9 cellular contexts compared by ENCODE assay signal in genomic region chr20:835220-836045, GRCh38. TPM values are rescaled to one million over a fixed set of nuclear protein-coding genes. Genes with fewer than 3 reads are reported as not detected.
A peak's percentile ranks its signal among the peaks of the same experiment; 100 is the strongest.
DNase-seq lines count a peak whose midpoint lies in the region; ATAC-seq lines count a peak whose summit lies in the region.
"Had no signal": no experiment of that assay in that cellular context is flagged by ENCODE, and none has a peak within 500 bp of the region (broad histone marks: within the 10 kb centered on the region; RNA-seq: fewer than 3 reads in every experiment).

No MANE protein-coding gene starts in this region.

- ATAC-seq in activated CD4-positive, alpha-beta T cell treated with anti-CD3 and anti-CD28 coated beads for 36 hours, result no peak
- ATAC-seq in activated CD8-positive, alpha-beta T cell treated with anti-CD3 and anti-CD28 coated beads, Interleukin-2, amount 10 ng/mL, durations not matched to agents 7 days and 5 days, result no peak
- ATAC-seq in left cardiac atrium, result peak; percentile 49

- H3K4me1 Mint-ChIP-seq in activated CD4-positive, alpha-beta T cell treated with anti-CD3 and anti-CD28 coated beads for 36 hours, result peaks cover 38% of the 10 kb centered on the region
- H3K4me1 Mint-ChIP-seq in activated CD8-positive, alpha-beta T cell treated with anti-CD3 and anti-CD28 coated beads, Interleukin-2, amount 10 ng/mL, durations not matched to agents 7 days and 5 days (ENCODE audit: low read depth), result peaks cover 49% of the 10 kb centered on the region
- H3K4me1 Mint-ChIP-seq in stimulated activated naive CD8-positive, alpha-beta T cell treated with anti-CD3 and anti-CD28 coated beads, Interleukin-15, Interleukin-2, amounts not matched to agents 100 ng/mL and 50 ng/mL, for 24 hours (ENCODE audit: low read depth), result peaks cover 51% of the 10 kb centered on the region

- POLR2A ChIA-PET in activated CD4-positive, alpha-beta T cell treated with anti-CD3 and anti-CD28 coated beads for 36 hours (lab: Charles Lee), result no interaction called here
- POLR2A ChIA-PET in activated CD8-positive, alpha-beta T cell treated with anti-CD3 and anti-CD28 coated beads, Interleukin-2, amount 10 ng/mL, durations not matched to agents 7 days and 5 days (lab: Charles Lee), result interaction anchor here (0.8 to 1.0 kb wide), 2 partner anchors 9 to 11 kb away, joined by 3 read pairs; no protein-coding TSS in a partner anchor

- DNase-seq in activated CD4-positive, alpha-beta T cell treated with anti-CD3 and anti-CD28 coated beads for 36 hours, result peak; percentile 66
- no peak for DNase-seq in activated CD4-positive, alpha-beta T cell treated with anti-CD3 and anti-CD28 coated beads, Interleukin-2, amount 50 U/mL, for 1 hour
- DNase-seq in activated CD8-positive, alpha-beta T cell treated with anti-CD3 and anti-CD28 coated beads, Interleukin-2, amount 10 ng/mL, durations not matched to agents 7 days and 5 days, result no peak
- DNase-seq in left cardiac atrium (peak; percentile 55), NCI-H1694 (lab: John Stamatoyannopoulos, UW) (no peak), NOMO-1 (lab: John Stamatoyannopoulos, UW; ENCODE audit: unreplicated experiment in 2 of 2) (no peak), cerebellar cortex (ENCODE audit: low spot score) (no peak)
- DNase-seq: SIG-M5 had no signal

- CTCF ChIA-PET in activated CD4-positive, alpha-beta T cell treated with anti-CD3 and anti-CD28 coated beads for 36 hours (lab: Charles Lee), result interaction anchor here (0.6 to 3.4 kb wide), 3 partner anchors 9 to 122 kb away, joined by 3 to 10 read pairs (median 3); no protein-coding TSS in a partner anchor
- CTCF ChIA-PET in activated CD8-positive, alpha-beta T cell treated with anti-CD3 and anti-CD28 coated beads, Interleukin-2, amount 10 ng/mL, durations not matched to agents 7 days and 5 days (lab: Charles Lee), result interaction anchor here (2.5 to 3.3 kb wide), 2 partner anchors 11 kb away, joined by 7 to 23 read pairs; no protein-coding TSS in a partner anchor

- peak overlapping the region; percentile 89 for H3K27ac Mint-ChIP-seq in activated CD4-positive, alpha-beta T cell treated with anti-CD3 and anti-CD28 coated beads for 36 hours
- peak overlapping the region; percentile 66 for H3K27ac Mint-ChIP-seq in activated CD8-positive, alpha-beta T cell treated with anti-CD3 and anti-CD28 coated beads, Interleukin-2, amount 10 ng/mL, durations not matched to agents 7 days and 5 days
- peak overlapping the region; percentile 61 for H3K27ac Mint-ChIP-seq in stimulated activated naive CD8-positive, alpha-beta T cell treated with anti-CD3 and anti-CD28 coated beads, Interleukin-15, Interleukin-2, amounts not matched to agents 100 ng/mL and 50 ng/mL, for 24 hours

- H3K27me3 Mint-ChIP-seq in activated CD4-positive, alpha-beta T cell treated with anti-CD3 and anti-CD28 coated beads for 36 hours, result no peaks in the 10 kb centered on the region
- H3K27me3 Mint-ChIP-seq in activated CD8-positive, alpha-beta T cell treated with anti-CD3 and anti-CD28 coated beads, Interleukin-2, amount 10 ng/mL, durations not matched to agents 7 days and 5 days (ENCODE audit: low read depth), result no peaks in the 10 kb centered on the region
- H3K27me3 Mint-ChIP-seq in stimulated activated naive CD8-positive, alpha-beta T cell treated with anti-CD3 and anti-CD28 coated beads, Interleukin-15, Interleukin-2, amounts not matched to agents 100 ng/mL and 50 ng/mL, for 24 hours, result no peaks in the 10 kb centered on the region

- H3K4me3 Mint-ChIP-seq in activated CD4-positive, alpha-beta T cell treated with anti-CD3 and anti-CD28 coated beads for 36 hours, result peak overlapping the region; percentile 65
- peak overlapping the region; percentile 94 for H3K4me3 Mint-ChIP-seq in activated CD8-positive, alpha-beta T cell treated with anti-CD3 and anti-CD28 coated beads, Interleukin-2, amount 10 ng/mL, durations not matched to agents 7 days and 5 days
- H3K4me3 Mint-ChIP-seq in stimulated activated naive CD8-positive, alpha-beta T cell treated with anti-CD3 and anti-CD28 coated beads, Interleukin-15, Interleukin-2, amounts not matched to agents 100 ng/mL and 50 ng/mL, for 24 hours, result peak overlapping the region; percentile 66

- peaks cover 6% of the 10 kb centered on the region for H3K36me3 Mint-ChIP-seq in activated CD4-positive, alpha-beta T cell treated with anti-CD3 and anti-CD28 coated beads for 36 hours (ENCODE audit: low read depth)
- peaks cover 24% of the 10 kb centered on the region for H3K36me3 Mint-ChIP-seq in activated CD8-positive, alpha-beta T cell treated with anti-CD3 and anti-CD28 coated beads, Interleukin-2, amount 10 ng/mL, durations not matched to agents 7 days and 5 days (ENCODE audit: low read depth)
- H3K36me3 Mint-ChIP-seq in stimulated activated naive CD8-positive, alpha-beta T cell treated with anti-CD3 and anti-CD28 coated beads, Interleukin-15, Interleukin-2, amounts not matched to agents 100 ng/mL and 50 ng/mL, for 24 hours (ENCODE audit: low read depth), result peaks cover 5% of the 10 kb centered on the region

- H3K9me3 Mint-ChIP-seq in activated CD4-positive, alpha-beta T cell treated with anti-CD3 and anti-CD28 coated beads for 36 hours (ENCODE audit: low read depth), result peaks cover 2% of the 10 kb centered on the region
- H3K9me3 Mint-ChIP-seq in activated CD8-positive, alpha-beta T cell treated with anti-CD3 and anti-CD28 coated beads, Interleukin-2, amount 10 ng/mL, durations not matched to agents 7 days and 5 days (ENCODE audit: insufficient read depth), result no peaks in the 10 kb centered on the region
- H3K9me3 Mint-ChIP-seq in stimulated activated naive CD8-positive, alpha-beta T cell treated with anti-CD3 and anti-CD28 coated beads, Interleukin-15, Interleukin-2, amounts not matched to agents 100 ng/mL and 50 ng/mL, for 24 hours, result no peaks in the 10 kb centered on the region

- intact Hi-C loops in activated CD4-positive, alpha-beta T cell treated with anti-CD3 and anti-CD28 coated beads for 36 hours (cut with DNase I, micrococcal nuclease), result loop anchor here (1.0 to 10.0 kb wide), 3 partner anchors 9 to 829 kb away; no protein-coding TSS in a partner anchor
- intact Hi-C loops in left cardiac atrium (cut with DNase I), result no loop called here

RNA-seq across cellular contexts. Expression of gene FAM110A, which starts 1.9 kb away (rescaled TPM):
- 10 to 100 TPM; 15.5 TPM for total RNA-seq in activated CD4-positive, alpha-beta T cell treated with anti-CD3 and anti-CD28 coated beads for 36 hours
- 10 to 100 TPM; 35.9 to 36.3 TPM for total RNA-seq in activated CD8-positive, alpha-beta T cell treated with anti-CD3 and anti-CD28 coated beads, Interleukin-2, amount 10 ng/mL, durations not matched to agents 7 days and 5 days
- 1 to 10 TPM; 4.0 to 4.4 TPM for total RNA-seq in left cardiac atrium

Comparison
In these comparisons a context has a peak if more than half of its experiments do, and no peak if none do; other contexts are left out.
1. DNase-seq: peak in activated CD4-positive, alpha-beta T cell treated with anti-CD3 and anti-CD28 coated beads for 36 hours (single experiment) and left cardiac atrium (single experiment); none in activated CD4-positive, alpha-beta T cell treated with anti-CD3 and anti-CD28 coated beads, Interleukin-2, amount 50 U/mL, for 1 hour (single experiment), activated CD8-positive, alpha-beta T cell treated with anti-CD3 and anti-CD28 coated beads, Interleukin-2, amount 10 ng/mL, durations not matched to agents 7 days and 5 days (single experiment), NCI-H1694 (single experiment), NOMO-1 (0 of 2) and cerebellar cortex (single experiment).
2. ATAC-seq: peak in left cardiac atrium (2 of 2); none in activated CD4-positive, alpha-beta T cell treated with anti-CD3 and anti-CD28 coated beads for 36 hours (single experiment) and activated CD8-positive, alpha-beta T cell treated with anti-CD3 and anti-CD28 coated beads, Interleukin-2, amount 10 ng/mL, durations not matched to agents 7 days and 5 days (single experiment).
3. intact Hi-C loops: an anchor here in activated CD4-positive, alpha-beta T cell treated with anti-CD3 and anti-CD28 coated beads for 36 hours (1.0 to 10.0 kb wide); none called in left cardiac atrium.
4. Peak in every context shown above with its lines, with median percentiles within 50 percentile points of each other: H3K27ac Mint-ChIP-seq and H3K4me3 Mint-ChIP-seq.